ENCODE assay signal across 10 cellular contexts in the genomic region with DNA sequence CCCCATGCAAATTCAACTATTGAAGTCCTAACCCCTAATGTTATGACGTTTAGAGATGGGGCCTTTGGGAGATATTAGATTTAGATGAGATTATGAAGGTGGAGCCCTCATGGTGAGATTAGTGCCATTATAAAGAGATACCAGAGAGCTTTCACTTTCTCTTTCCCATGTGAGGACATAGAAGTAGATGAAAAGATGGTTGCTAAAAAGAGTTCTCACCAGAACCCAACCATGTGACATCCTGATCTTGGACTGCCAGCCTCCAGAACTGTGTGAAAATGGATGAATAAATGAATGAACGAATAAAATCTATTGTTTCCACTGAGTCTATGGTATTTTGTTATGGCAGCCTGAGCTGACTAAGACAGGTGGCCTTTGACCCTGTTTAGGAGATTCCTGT. TPM values are rescaled to one million over a fixed set of nuclear protein-coding genes. Genes with fewer than 3 reads are reported as not detected.
A peak's percentile ranks its signal among the peaks of the same experiment; 100 is the strongest.
DNase-seq lines count a peak whose midpoint lies in the region; ATAC-seq and TF ChIP-seq lines count a peak whose summit lies in the region.
"Had no signal": no experiment of that assay in that cellular context is flagged by ENCODE, and none has a peak within 500 bp of the region (broad histone marks: within the 10 kb centered on the region; RNA-seq: fewer than 3 reads in every experiment).

No MANE protein-coding gene starts in this region.

- CTCF ChIA-PET in activated CD4-positive, alpha-beta memory T cell treated with anti-CD3 and anti-CD28 coated beads for 36 hours (lab: Charles Lee), result no interaction called here

- H3K36me3 ChIP-seq in ACC112 (ENCODE audit: insufficient read depth, low read length) (peaks cover 6% of the 10 kb centered on the region), psoas muscle (ENCODE audit: insufficient read depth in 1 of 2, low read depth in 1 of 2) (no peaks in the 10 kb centered on the region)
- H3K36me3 ChIP-seq: suprapubic skin had no signal

- ATAC-seq in GM19035 (IDR thresholded peaks at IDR 0.05; ENCODE audit: unreplicated experiment), result peak; percentile 46
- peak; percentile 38 for ATAC-seq in HG03039 (IDR thresholded peaks at IDR 0.05; ENCODE audit: unreplicated experiment)
- no peak for ATAC-seq in psoas muscle

- H3K79me2 ChIP-seq in ACC112 (ENCODE audit: control insufficient read depth, insufficient read depth, low read length, unreplicated experiment), result no peaks in the 10 kb centered on the region

- H3K4me1 ChIP-seq in ACC112 (ENCODE audit: control insufficient read depth, insufficient read depth, low read length, unreplicated experiment) (no peaks in the 10 kb centered on the region), psoas muscle (no peaks in the 10 kb centered on the region)
- H3K4me1 ChIP-seq: suprapubic skin had no signal

- TF ChIP-seq CTCF in psoas muscle (IDR thresholded peaks at IDR 0.05), result no peak

- POLR2A ChIA-PET in activated CD4-positive, alpha-beta memory T cell treated with anti-CD3 and anti-CD28 coated beads for 36 hours (lab: Charles Lee), result no interaction called here

- intact Hi-C loops in activated CD4-positive, alpha-beta memory T cell treated with anti-CD3 and anti-CD28 coated beads for 36 hours (cut with micrococcal nuclease), result loop anchor here (1.0 kb wide), 1 partner anchor 52 kb away; no protein-coding TSS in a partner anchor
- intact Hi-C loops in psoas muscle (cut with DNase I), result no loop called here

- H3K27me3 ChIP-seq in ACC112 (ENCODE audit: insufficient read depth, low read length) (no peaks in the 10 kb centered on the region), psoas muscle (ENCODE audit: insufficient read depth in 3 of 3, low read length in 2 of 3) (no peaks in the 10 kb centered on the region)
- H3K27me3 ChIP-seq: suprapubic skin had no signal

- 46 to 63% (median 55%) methylated on average over 2 of the region's 2 CpGs for WGBS in psoas muscle, 3 donors

- peaks cover 15% of the 10 kb centered on the region for H3K36me3 Mint-ChIP-seq in activated CD4-positive, alpha-beta memory T cell treated with anti-CD3 and anti-CD28 coated beads for 36 hours

- no peaks in the 10 kb centered on the region for H3K27me3 Mint-ChIP-seq in activated CD4-positive, alpha-beta memory T cell treated with anti-CD3 and anti-CD28 coated beads for 36 hours

- H3K9me3 Mint-ChIP-seq in activated CD4-positive, alpha-beta memory T cell treated with anti-CD3 and anti-CD28 coated beads for 36 hours, result peaks cover 10% of the 10 kb centered on the region

- H2AFZ ChIP-seq in ACC112 (ENCODE audit: low read length, unreplicated experiment), result peak overlapping the region; percentile 9

- peaks cover 12% of the 10 kb centered on the region for H3K9me3 ChIP-seq in psoas muscle

- H3K27ac Mint-ChIP-seq in activated CD4-positive, alpha-beta memory T cell treated with anti-CD3 and anti-CD28 coated beads for 36 hours, result peak overlapping the region; percentile 67

- DNase-seq in activated CD4-positive, alpha-beta memory T cell treated with anti-CD3 and anti-CD28 coated beads for 36 hours, result no peak
- DNase-seq in NCI-H69 (lab: John Stamatoyannopoulos, UW) (no peak), psoas muscle (no peak), hypothalamus (lab: John Stamatoyannopoulos, UW) (no peak), UCSD-AML1 (lab: John Stamatoyannopoulos, UW; ENCODE audit: unreplicated experiment) (no peak)
- DNase-seq: NCI-H1105 treated with DMSO at 0.1 percent for 48 hours had no signal

- H3K27ac ChIP-seq in ACC112 (ENCODE audit: low read depth, low read length) (no peak overlapping the region), psoas muscle (no peak overlapping the region)
- H3K27ac ChIP-seq: suprapubic skin had no signal

- H3K4me3 ChIP-seq in ACC112 (ENCODE audit: low read depth, low read length) (peak overlapping the region; percentile 3; the same call in 1 of the 2 replicates), psoas muscle (no peak overlapping the region)
- H3K4me3 ChIP-seq: suprapubic skin had no signal

- H3K4me3 Mint-ChIP-seq in activated CD4-positive, alpha-beta memory T cell treated with anti-CD3 and anti-CD28 coated beads for 36 hours, result no peak overlapping the region

- H3K4me1 Mint-ChIP-seq in activated CD4-positive, alpha-beta memory T cell treated with anti-CD3 and anti-CD28 coated beads for 36 hours (ENCODE audit: low read depth), result peaks cover 32% of the 10 kb centered on the region

RNA-seq across cellular contexts. Expression of gene FBXO30, which starts 50.6 kb away (rescaled TPM):
- total RNA-seq in activated CD4-positive, alpha-beta memory T cell treated with anti-CD3 and anti-CD28 coated beads for 36 hours, result 1 to 10 TPM; 5.0 to 5.1 TPM
- 10 to 100 TPM; 11.3 to 75.4 (median 20.5) TPM for total RNA-seq in psoas muscle
- polyA plus RNA-seq in psoas muscle, result 10 to 100 TPM; 11.2 to 18.6 (median 13.5) TPM

Comparison
In these comparisons a context has a peak if more than half of its experiments do, and no peak if none do; other contexts are left out.
1. ATAC-seq: peak in GM19035 (single experiment) and HG03039 (single experiment); none in psoas muscle (0 of 4).